ENCODE assay signal across 1 cellular context in the genomic region with DNA sequence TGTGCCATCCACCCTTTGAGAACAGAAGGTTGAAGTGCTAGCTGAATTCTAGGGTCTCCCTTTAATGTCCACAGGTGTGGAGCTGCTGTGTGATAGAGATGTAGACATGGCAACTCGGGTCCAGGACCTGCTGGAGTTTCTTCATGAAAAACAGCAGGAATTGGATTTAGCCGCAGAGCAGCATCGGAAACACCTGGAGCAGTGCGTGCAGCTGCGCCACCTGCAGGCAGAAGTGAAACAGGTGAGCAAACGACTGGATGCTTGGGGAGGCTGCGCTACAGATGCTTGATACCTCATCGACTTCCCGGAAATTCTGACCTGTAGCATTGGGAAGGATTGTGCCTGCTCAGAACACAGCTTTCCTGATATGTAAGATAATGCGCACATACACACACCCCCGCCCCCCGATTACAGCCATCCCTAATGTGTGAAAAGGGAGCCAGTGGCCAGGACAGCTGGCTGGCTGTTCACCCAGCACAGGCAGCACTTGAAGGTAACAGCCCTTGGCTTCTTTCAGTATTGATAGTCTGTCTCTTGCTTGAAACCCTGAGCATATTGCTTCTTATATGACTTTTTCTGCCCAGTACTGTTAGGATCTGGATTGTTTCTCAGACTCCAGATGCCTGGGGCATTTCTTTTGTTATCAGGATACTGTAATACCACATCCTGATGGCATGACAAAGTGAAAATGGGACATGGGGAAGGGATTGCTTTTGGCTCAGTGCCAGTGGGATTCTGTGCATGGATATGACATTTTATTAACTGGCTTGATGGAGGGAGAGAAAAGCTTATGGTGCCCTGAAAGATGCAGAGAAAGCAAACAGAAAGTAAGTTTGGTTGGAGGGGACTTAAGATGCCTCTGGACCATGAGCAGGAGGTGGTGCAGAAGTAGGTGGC.
A peak's percentile ranks its signal among the peaks of the same experiment; 100 is the strongest.
TF ChIP-seq lines count a peak whose summit lies in the region.

No MANE protein-coding gene starts in this region.

TF ChIP-seq in H1, 55 proteins besides CTCF, POLR2A, EP300 and RAD21 (continued from another document):
- TF ChIP-seq, protein P1, sequence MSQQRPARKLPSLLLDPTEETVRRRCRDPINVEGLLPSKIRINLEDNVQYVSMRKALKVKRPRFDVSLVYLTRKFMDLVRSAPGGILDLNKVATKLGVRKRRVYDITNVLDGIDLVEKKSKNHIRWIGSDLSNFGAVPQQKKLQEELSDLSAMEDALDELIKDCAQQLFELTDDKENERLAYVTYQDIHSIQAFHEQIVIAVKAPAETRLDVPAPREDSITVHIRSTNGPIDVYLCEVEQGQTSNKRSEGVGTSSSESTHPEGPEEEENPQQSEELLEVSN (IDR thresholded peaks at IDR 0.05) = no peak
- TF ChIP-seq, protein P2, sequence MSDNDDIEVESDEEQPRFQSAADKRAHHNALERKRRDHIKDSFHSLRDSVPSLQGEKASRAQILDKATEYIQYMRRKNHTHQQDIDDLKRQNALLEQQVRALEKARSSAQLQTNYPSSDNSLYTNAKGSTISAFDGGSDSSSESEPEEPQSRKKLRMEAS (IDR thresholded peaks at IDR 0.05) = 0 out of 2 replicates have a peak, but pooled peaks have one; percentile 13
- TF ChIP-seq SIN3A (conservative IDR thresholded peaks at IDR 0.05 in 1 of 2, IDR thresholded peaks at IDR 0.05 in 1 of 2; ENCODE audit: low read depth in 1 of 2, low read length in 2 of 2) = peak in 1 of 2 experiments; percentile 42; a peak in 1 of 4 replicates
